23 cellular contexts compared by ENCODE assay signal in the genomic region with DNA sequence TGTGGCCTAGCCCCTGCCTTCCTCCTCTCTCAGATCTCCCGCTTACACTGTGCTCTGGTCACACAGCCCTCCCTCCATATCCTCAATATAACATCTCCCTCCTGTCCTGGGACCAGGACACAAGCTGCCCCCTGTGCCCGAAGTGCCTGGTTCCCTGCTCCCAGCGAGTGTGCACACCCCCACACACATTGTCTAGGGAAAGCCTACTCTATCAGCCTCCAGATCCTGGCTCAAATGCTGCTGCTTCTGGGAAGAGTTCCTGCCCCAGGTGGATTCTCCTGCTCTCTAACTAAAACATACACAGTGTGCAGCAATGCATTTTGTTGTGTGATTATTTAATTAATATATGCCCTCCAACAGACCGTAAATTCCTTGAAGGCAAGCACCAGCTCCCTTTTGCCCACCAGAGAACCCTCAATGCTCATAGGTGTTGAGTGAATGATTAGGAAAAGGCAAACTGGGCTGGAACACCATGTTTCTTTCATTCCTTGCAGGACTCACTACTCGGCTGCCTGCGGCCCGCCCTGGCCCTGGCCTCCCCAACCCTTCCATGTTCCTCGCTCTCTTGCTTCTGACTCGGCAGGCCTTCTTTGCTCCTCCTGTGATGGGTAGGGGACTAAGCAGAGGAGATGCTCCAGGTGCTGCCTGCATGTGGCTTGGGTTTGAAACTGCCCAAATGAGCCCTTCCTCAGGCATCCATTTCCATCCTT.
"Had no signal": no experiment of that assay in that cellular context is flagged by ENCODE, and none has a peak within 500 bp of the region (broad histone marks: within the 10 kb centered on the region; RNA-seq: fewer than 3 reads in every experiment).

No MANE protein-coding gene starts in this region.

- H3K4me3 ChIP-seq: adrenal gland, ascending aorta, esophagus squamous epithelium, gastrocnemius medialis, smooth muscle cell, testis, uterus had no signal

- DNase-seq: activated CD4-positive, alpha-beta T cell treated with anti-CD3 and anti-CD28 coated beads, Interleukin-2, amount 50 U/mL, for 48 hours; activated effector memory CD4-positive, alpha-beta T cell treated with Interleukin-2 at 50 U/mL for 16 hours; activated naive CD4-positive, alpha-beta T cell treated with anti-CD3 and anti-CD28 coated beads for 36 hours; activated T-cell treated with anti-CD3 and anti-CD28 coated beads, Interleukin-2, amount 50 U/mL, for 4 hours; adrenal gland; brain microvascular endothelial cell; esophagus squamous epithelium; hypothalamus; midbrain; stimulated activated CD4-positive, alpha-beta T cell treated with anti-CD3 and anti-CD28 coated beads, Interleukin-15, amount 100 ng/mL, for 24 hours; stimulated activated naive CD4-positive, alpha-beta T cell; T1000; testis; trophoblast cell; uterus had no signal

- H3K9ac ChIP-seq: parathyroid adenoma had no signal

- H3K4me1 ChIP-seq: ascending aorta, testis, uterus had no signal

- H3K4me1 Mint-ChIP-seq: nephron had no signal

- H3K4me2 ChIP-seq: smooth muscle cell had no signal

- H3K27me3 ChIP-seq: adrenal gland, ascending aorta, brain microvascular endothelial cell, esophagus squamous epithelium, gastrocnemius medialis, testis, uterus had no signal

- H2AFZ ChIP-seq: parathyroid adenoma had no signal

- H3K36me3 Mint-ChIP-seq: WTC11 had no signal

- H3K27ac Mint-ChIP-seq: activated naive CD4-positive, alpha-beta T cell treated with anti-CD3 and anti-CD28 coated beads for 36 hours; nephron; T-helper 1 cell treated with Interleukin-12 subunit alpha and Interleukin-12 subunit beta and Interleukin-4 antibody, amounts not matched to agents 30 μg/mL and 1 μg/mL, for 36 hours; WTC11 had no signal

- H3K27ac ChIP-seq: adrenal gland, ascending aorta, brain microvascular endothelial cell, esophagus squamous epithelium, gastrocnemius medialis, parathyroid adenoma, testis had no signal

- ATAC-seq: activated T-cell treated with anti-CD3 and anti-CD28 coated beads, Interleukin-2, amount 50 U/mL, for 4 hours; sciatic nerve; WTC11 had no signal

- H3K79me2 ChIP-seq: parathyroid adenoma had no signal

- H3K4me3 Mint-ChIP-seq: activated naive CD4-positive, alpha-beta T cell treated with anti-CD3 and anti-CD28 coated beads for 36 hours; activated T-cell treated with anti-CD3 and anti-CD28 coated beads, Interleukin-2, amount 50 U/mL, for 4 hours; nephron; T-helper 1 cell treated with Interleukin-12 subunit alpha and Interleukin-12 subunit beta and Interleukin-4 antibody, amounts not matched to agents 30 μg/mL and 1 μg/mL, for 36 hours; WTC11 had no signal
